ENCODE assay signal across 1 cellular context in genomic region chr17:28854457-28855382, GRCh38.
TF ChIP-seq lines count a peak whose summit lies in the region.

Gene ERAL1, plus strand, starts transcription at chr17:28855016. Its CDS starts 19 bp downstream, at chr17:28855035.

TF ChIP-seq in HepG2, 621 proteins besides CTCF, POLR2A, EP300 and RAD21 (continued from another document and continues in another):
- TF ChIP-seq ATF3 (CRISPR knock-in tag; IDR thresholded peaks at IDR 0.05): peak; percentile 30; the same call in 1 of the 2 replicates
- no peak for TF ChIP-seq SKIL (CRISPR knock-in tag; IDR thresholded peaks at IDR 0.05; ENCODE audit: borderline replicate concordance)
- TF ChIP-seq ZNF10 (CRISPR knock-in tag; IDR thresholded peaks at IDR 0.05; ENCODE audit: borderline replicate concordance, low read depth): no peak
- 0 out of 2 replicates have a peak, but pooled peaks have one; percentile 45 for TF ChIP-seq HOMEZ (CRISPR knock-in tag; IDR thresholded peaks at IDR 0.05; ENCODE audit: low read depth)
- peak; percentile 85 for TF ChIP-seq NRL (CRISPR knock-in tag; IDR thresholded peaks at IDR 0.05; ENCODE audit: borderline replicate concordance)
- peak; percentile 58; the same call in 1 of the 2 replicates for TF ChIP-seq MIER3 (CRISPR knock-in tag; IDR thresholded peaks at IDR 0.05; ENCODE audit: borderline replicate concordance)
- peak; percentile 81 for TF ChIP-seq ZNF768 (CRISPR knock-in tag; IDR thresholded peaks at IDR 0.05)
- no peak for TF ChIP-seq NFE2L1 (CRISPR knock-in tag; IDR thresholded peaks at IDR 0.05; ENCODE audit: borderline replicate concordance)
- TF ChIP-seq ARID5B (CRISPR knock-in tag; IDR thresholded peaks at IDR 0.05): no peak
- no peak for TF ChIP-seq ZNF720 (CRISPR knock-in tag; IDR thresholded peaks at IDR 0.05)
- TF ChIP-seq NFYB (CRISPR knock-in tag; IDR thresholded peaks at IDR 0.05): peak; percentile 83
- peak; percentile 82; the same call in 1 of the 2 replicates for TF ChIP-seq ZNF335 (CRISPR knock-in tag; IDR thresholded peaks at IDR 0.05)
- TF ChIP-seq SALL1 (CRISPR knock-in tag; IDR thresholded peaks at IDR 0.05): peak; percentile 70
- TF ChIP-seq REXO4 (CRISPR knock-in tag; IDR thresholded peaks at IDR 0.05; ENCODE audit: borderline replicate concordance): no peak
- peak; percentile 93 for TF ChIP-seq ZFX (CRISPR knock-in tag; IDR thresholded peaks at IDR 0.05; ENCODE audit: low read depth)
- 0 out of 2 replicates have a peak, but pooled peaks have one; percentile 28 for TF ChIP-seq RCOR2 (CRISPR knock-in tag; IDR thresholded peaks at IDR 0.05)
- peak; percentile 91; the same call in 1 of the 2 replicates for TF ChIP-seq SIN3A (IDR thresholded peaks at IDR 0.05; ENCODE audit: borderline replicate concordance, low read depth, low read length)
- no peak for TF ChIP-seq ZBTB42 (CRISPR knock-in tag; IDR thresholded peaks at IDR 0.05)
- no peak for TF ChIP-seq SMARCC2 (IDR thresholded peaks at IDR 0.05)
- peak; percentile 35 to 62; a peak in 2 of 4 replicates for TF ChIP-seq HMGXB4 (CRISPR knock-in tag; IDR thresholded peaks at IDR 0.05; ENCODE audit: borderline replicate concordance in 1 of 2, low read depth in 1 of 2)
- TF ChIP-seq TCF7L2 (IDR thresholded peaks at IDR 0.05; ENCODE audit: low read depth, low read length): no peak
- no peak for TF ChIP-seq ZNF33A (CRISPR knock-in tag; IDR thresholded peaks at IDR 0.05; ENCODE audit: borderline replicate concordance)
- TF ChIP-seq HNF4A (CRISPR knock-in tag; IDR thresholded peaks at IDR 0.05): peak; percentile 14; the same call in 1 of the 2 replicates
- TF ChIP-seq ZNF598 (CRISPR knock-in tag; IDR thresholded peaks at IDR 0.05; ENCODE audit: borderline replicate concordance): peak; percentile 33; the same call in 1 of the 2 replicates
- peak; percentile 18; the same call in 1 of the 2 replicates for TF ChIP-seq ZNF441 (CRISPR knock-in tag; IDR thresholded peaks at IDR 0.05; ENCODE audit: borderline replicate concordance)
- peak; percentile 99 for TF ChIP-seq ZNF574 (CRISPR knock-in tag; IDR thresholded peaks at IDR 0.05)
- TF ChIP-seq TEAD3 (CRISPR knock-in tag; optimal IDR thresholded peaks at IDR 0.05; ENCODE audit: borderline replicate concordance): peak; percentile 21
- no peak for TF ChIP-seq ZNF674 (CRISPR knock-in tag; IDR thresholded peaks at IDR 0.05; ENCODE audit: low read depth)
- no peak for TF ChIP-seq ATF4 (CRISPR knock-in tag; IDR thresholded peaks at IDR 0.05)
- peak; percentile 68 for TF ChIP-seq ZNF770 (CRISPR knock-in tag; IDR thresholded peaks at IDR 0.05)
- no peak for TF ChIP-seq ZFP36L2 (CRISPR knock-in tag; IDR thresholded peaks at IDR 0.05)
- no peak for TF ChIP-seq ZNF652 (CRISPR knock-in tag; IDR thresholded peaks at IDR 0.05; ENCODE audit: borderline replicate concordance, low read depth)
- no peak; the same call in 1 of the 2 replicates for TF ChIP-seq ZNF362 (CRISPR knock-in tag; IDR thresholded peaks at IDR 0.05; ENCODE audit: borderline replicate concordance)
- no peak for TF ChIP-seq ATF5 (CRISPR knock-in tag; IDR thresholded peaks at IDR 0.05; ENCODE audit: low read depth)
- TF ChIP-seq PTBP1 (IDR thresholded peaks at IDR 0.05; ENCODE audit: low read depth, low read length, poor library complexity, severe bottlenecking): peak; percentile 74
- 0 out of 2 replicates have a peak, but pooled peaks have one; percentile 37 for TF ChIP-seq TFE3 (CRISPR knock-in tag; IDR thresholded peaks at IDR 0.05)
